In the genomic region with DNA sequence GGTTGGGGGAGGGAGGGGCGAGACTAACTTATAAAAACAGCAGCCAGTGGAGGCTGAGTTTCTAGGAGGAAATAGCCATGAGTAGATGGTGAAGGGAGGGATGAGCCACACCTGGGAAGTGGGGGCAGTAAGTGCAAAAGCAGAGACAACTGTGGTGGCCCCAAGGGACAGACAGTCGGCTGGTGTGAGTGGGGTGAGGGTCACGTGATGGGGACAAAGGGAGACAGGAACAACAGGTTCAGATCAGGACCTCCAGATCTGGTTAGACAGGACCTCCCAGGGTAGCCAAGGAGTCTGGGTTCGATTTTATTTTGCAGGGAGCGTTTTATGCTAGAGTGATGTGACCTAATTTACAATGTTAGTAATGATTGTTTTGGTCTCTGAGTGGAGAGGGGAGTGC, we compare ENCODE assay signal across 36 cellular contexts. TPM values are rescaled to one million over a fixed set of nuclear protein-coding genes. Genes with fewer than 3 reads are reported as not detected.
"Had no signal": no experiment of that assay in that cellular context is flagged by ENCODE, and none has a peak within 500 bp of the region (broad histone marks: within the 10 kb centered on the region; RNA-seq: fewer than 3 reads in every experiment).

No MANE protein-coding gene starts in this region.

- H3K27me3 ChIP-seq: colonic mucosa, uterus had no signal

- H3K36me3 Mint-ChIP-seq: mesothelial cell of epicardium; naive B cell; natural killer cell treated with Interleukin-12 subunit alpha and Interleukin-12 subunit beta and Interleukin-15 and Interleukin-18, amount 100 ng/mL, for 72 hours; stimulated activated effector memory CD8-positive, alpha-beta T cell treated with anti-CD3 and anti-CD28 coated beads, Interleukin-12 subunit alpha, Interleukin-12 subunit beta, amount 100 ng/mL, for 72 hours had no signal

- H3K9me3 ChIP-seq: colonic mucosa, esophagus muscularis mucosa, gastroesophageal sphincter, heart right ventricle, left lung, mucosa of descending colon, neutrophil, pancreas, transverse colon, upper lobe of right lung, uterus had no signal

- H3K27ac ChIP-seq: colonic mucosa, esophagus muscularis mucosa, foreskin keratinocyte, gastroesophageal sphincter, heart right ventricle, left lung, neutrophil, pancreas, transverse colon, upper lobe of right lung, uterus had no signal

- H3K27ac Mint-ChIP-seq: dendritic cell treated with granulocyte-macrophage colony-stimulating factor and Interleukin-4, amounts not matched to agents 40 ng/mL and 50 ng/mL, for 4 days; mesothelial cell of epicardium; natural killer cell treated with Interleukin-12 subunit alpha and Interleukin-12 subunit beta and Interleukin-15 and Interleukin-18, amount 100 ng/mL, for 72 hours; stimulated activated effector memory CD8-positive, alpha-beta T cell treated with anti-CD3 and anti-CD28 coated beads, Interleukin-12 subunit alpha, Interleukin-12 subunit beta, amount 100 ng/mL, for 72 hours had no signal

- H3K36me3 ChIP-seq: colonic mucosa, esophagus muscularis mucosa, gastroesophageal sphincter, heart right ventricle, left lung, neutrophil, pancreas, transverse colon, upper lobe of right lung, uterus had no signal

- ATAC-seq: foreskin keratinocyte; gastroesophageal sphincter; heart right ventricle; left cardiac atrium; left lung; mucosa of descending colon; pancreas; sciatic nerve; stimulated activated effector memory CD8-positive, alpha-beta T cell treated with anti-CD3 and anti-CD28 coated beads, Interleukin-12 subunit alpha, Interleukin-12 subunit beta, amount 100 ng/mL, for 72 hours; stimulated activated naive CD8-positive, alpha-beta T cell treated with anti-CD3 and anti-CD28 coated beads, Interleukin-15, Interleukin-2, amounts not matched to agents 100 U/mL and 50 U/mL, for 24 hours; upper lobe of right lung had no signal

- H3K4me1 Mint-ChIP-seq: mesothelial cell of epicardium had no signal

- DNase-seq: colonic mucosa; effector memory CD4-positive, alpha-beta T cell; foreskin keratinocyte; heart right ventricle; hippocampal formation; left cardiac atrium; left lung; mesenchymal stem cell; mucosa of descending colon; naive B cell; pancreas; stimulated activated CD4-positive, alpha-beta T cell treated with anti-CD3 and anti-CD28 coated beads, Interleukin-12 subunit alpha, Interleukin-12 subunit beta, amount 100 ng/mL, for 4 hours; stimulated activated CD4-positive, alpha-beta T cell treated with anti-CD3 and anti-CD28 coated beads, Interleukin-2, amount 100 ng/mL, for 24 hours; stimulated activated CD4-positive, alpha-beta T cell treated with anti-CD3 and anti-CD28 coated beads, Interleukin-4, amount 100 ng/mL, for 24 hours; stimulated activated naive CD8-positive, alpha-beta T cell treated with anti-CD3 and anti-CD28 coated beads, Interleukin-15, Interleukin-2, amounts not matched to agents 100 U/mL and 50 U/mL, for 24 hours; transverse colon; upper lobe of right lung; uterus had no signal

- H3K9me3 Mint-ChIP-seq: dendritic cell treated with granulocyte-macrophage colony-stimulating factor and Interleukin-4, amounts not matched to agents 40 ng/mL and 50 ng/mL, for 4 days; mesothelial cell of epicardium; natural killer cell treated with Interleukin-12 subunit alpha and Interleukin-12 subunit beta and Interleukin-15 and Interleukin-18, amount 100 ng/mL, for 72 hours; neural crest cell; stimulated activated effector memory CD8-positive, alpha-beta T cell treated with anti-CD3 and anti-CD28 coated beads, Interleukin-12 subunit alpha, Interleukin-12 subunit beta, amount 100 ng/mL, for 72 hours had no signal

- FAIRE-seq: endothelial cell of umbilical vein, islet of Langerhans, pancreas had no signal

- H3K4me1 ChIP-seq: colonic mucosa, esophagus muscularis mucosa, foreskin keratinocyte, gastroesophageal sphincter, heart right ventricle, left lung, pancreas, transverse colon, upper lobe of right lung, uterus had no signal

- H3K4me3 Mint-ChIP-seq: dendritic cell treated with granulocyte-macrophage colony-stimulating factor and Interleukin-4, amounts not matched to agents 40 ng/mL and 50 ng/mL, for 4 days; mesothelial cell of epicardium; naive B cell; natural killer cell treated with Interleukin-12 subunit alpha and Interleukin-12 subunit beta and Interleukin-15 and Interleukin-18, amount 100 ng/mL, for 72 hours; neural crest cell; stimulated activated effector memory CD8-positive, alpha-beta T cell treated with anti-CD3 and anti-CD28 coated beads, Interleukin-12 subunit alpha, Interleukin-12 subunit beta, amount 100 ng/mL, for 72 hours had no signal

- H3K4me2 ChIP-seq: smooth muscle cell had no signal

- H3K4me3 ChIP-seq: colonic mucosa, esophagus muscularis mucosa, gastroesophageal sphincter, heart right ventricle, left lung, mucosa of descending colon, pancreas, smooth muscle cell, transverse colon, upper lobe of right lung, uterus had no signal

RNA-seq across cellular contexts. Expression of a gene that starts 8.6 kb away (rescaled TPM):
- total RNA-seq: endothelial cell of umbilical vein; epithelial cell of proximal tubule; fibroblast of lung; foreskin keratinocyte; kidney epithelial cell; lower leg skin; lung microvascular endothelial cell; mesothelial cell of epicardium; natural killer cell treated with Interleukin-12 subunit alpha and Interleukin-12 subunit beta and Interleukin-15 and Interleukin-18, amount 100 ng/mL, for 72 hours; neural crest cell; pulmonary artery endothelial cell; smooth muscle cell had no signal
- polyA plus RNA-seq: endothelial cell of umbilical vein, fibroblast of lung, foreskin keratinocyte, smooth muscle cell had no signal
